30 cellular contexts compared by ENCODE assay signal in genomic region chr4:14092741-14093140, GRCh38.
"Had no signal": no experiment of that assay in that cellular context is flagged by ENCODE, and none has a peak within 500 bp of the region (broad histone marks: within the 10 kb centered on the region; RNA-seq: fewer than 3 reads in every experiment).

No MANE protein-coding gene starts in this region.

- H3K9me3 ChIP-seq: ovary, psoas muscle, right lobe of liver, suprapubic skin, testis, upper lobe of left lung, vagina had no signal

- H3K4me1 ChIP-seq: neural progenitor cell, psoas muscle, right lobe of liver, spleen, suprapubic skin, testis, tibial artery, upper lobe of left lung, vagina had no signal

- H3K9me3 Mint-ChIP-seq: nephron had no signal

- H3K79me2 ChIP-seq: parathyroid adenoma had no signal

- H3K9ac ChIP-seq: neural progenitor cell, parathyroid adenoma had no signal

- H3K27ac Mint-ChIP-seq: natural killer cell; nephron; neural progenitor cell; progenitor cell of endocrine pancreas; stimulated activated memory B cell treated with anti-CD40 and anti-IgM and Interleukin-4, amounts not matched to agents 10 μg/mL and 1 μg/mL and 100 μg/mL, for 72 hours; stimulated activated naive CD8-positive, alpha-beta T cell treated with anti-CD3 and anti-CD28 coated beads, Interleukin-15, amount 100 ng/mL, for 72 hours had no signal

- H3K27me3 ChIP-seq: neural progenitor cell, ovary, right lobe of liver, spleen, suprapubic skin, testis, tibial artery, upper lobe of left lung, vagina had no signal

- DNase-seq: natural killer cell; occipital lobe; ovary; posterior cingulate gyrus; psoas muscle; right cardiac atrium; right lobe of liver; spleen; stimulated activated CD4-positive, alpha-beta T cell treated with anti-CD3 and anti-CD28 coated beads, Interleukin-12 subunit alpha, Interleukin-12 subunit beta, amount 100 ng/mL, for 4 hours; stimulated activated CD4-positive, alpha-beta T cell treated with anti-CD3 and anti-CD28 coated beads, Interleukin-1b, Interleukin-23, amount 100 ng/mL, for 48 hours; stimulated activated CD4-positive, alpha-beta T cell treated with anti-CD3 and anti-CD28 coated beads, Interleukin-4, amount 100 ng/mL, for 1 hour; stimulated activated CD4-positive, alpha-beta T cell treated with anti-CD3 and anti-CD28 coated beads, Interleukin-4, amount 100 ng/mL, for 4 hours; stimulated activated CD8-positive, alpha-beta memory T cell treated with anti-CD3 and anti-CD28 coated beads, Interleukin-4, amount 100 ng/mL, for 48 hours; stimulated activated naive CD4-positive, alpha-beta T cell; stimulated activated naive CD8-positive, alpha-beta T cell treated with anti-CD3 and anti-CD28 coated beads, Interleukin-15, amount 100 ng/mL, for 72 hours; stimulated activated naive CD8-positive, alpha-beta T cell treated with anti-CD3 and anti-CD28 coated beads, Interleukin-15, Interleukin-2, amounts not matched to agents 100 U/mL and 50 U/mL, for 24 hours; substantia nigra; testis; tibial artery; trophoblast cell; upper lobe of left lung had no signal

- H3K36me3 Mint-ChIP-seq: natural killer cell, neural progenitor cell had no signal

- H3K27ac ChIP-seq: neural progenitor cell, ovary, parathyroid adenoma, psoas muscle, right lobe of liver, skin epidermis, spleen, suprapubic skin, testis, tibial artery, upper lobe of left lung, vagina had no signal

- H3K4me1 Mint-ChIP-seq: natural killer cell; nephron; stimulated activated naive CD8-positive, alpha-beta T cell treated with anti-CD3 and anti-CD28 coated beads, Interleukin-15, amount 100 ng/mL, for 72 hours had no signal

- H2AFZ ChIP-seq: neural progenitor cell, parathyroid adenoma had no signal

- H3K4me3 ChIP-seq: neural progenitor cell, ovary, psoas muscle, right lobe of liver, skin epidermis, smooth muscle cell, spleen, suprapubic skin, testis, tibial artery, upper lobe of left lung, vagina had no signal

- H3K4me3 Mint-ChIP-seq: natural killer cell; nephron; neural progenitor cell; stimulated activated memory B cell treated with anti-CD40 and anti-IgM and Interleukin-4, amounts not matched to agents 10 μg/mL and 1 μg/mL and 100 μg/mL, for 72 hours; stimulated activated naive CD8-positive, alpha-beta T cell treated with anti-CD3 and anti-CD28 coated beads, Interleukin-15, amount 100 ng/mL, for 72 hours had no signal

- H3K4me2 ChIP-seq: neural progenitor cell, smooth muscle cell had no signal

- H3K36me3 ChIP-seq: neural progenitor cell, ovary, right lobe of liver, spleen, suprapubic skin, tibial artery, upper lobe of left lung, vagina had no signal

- H3K27me3 Mint-ChIP-seq: progenitor cell of endocrine pancreas; stimulated activated memory B cell treated with anti-CD40 and anti-IgM and Interleukin-4, amounts not matched to agents 10 μg/mL and 1 μg/mL and 100 μg/mL, for 72 hours; stimulated activated naive CD8-positive, alpha-beta T cell treated with anti-CD3 and anti-CD28 coated beads, Interleukin-15, amount 100 ng/mL, for 72 hours had no signal
